18 cellular contexts compared by ENCODE assay signal in the genomic region with DNA sequence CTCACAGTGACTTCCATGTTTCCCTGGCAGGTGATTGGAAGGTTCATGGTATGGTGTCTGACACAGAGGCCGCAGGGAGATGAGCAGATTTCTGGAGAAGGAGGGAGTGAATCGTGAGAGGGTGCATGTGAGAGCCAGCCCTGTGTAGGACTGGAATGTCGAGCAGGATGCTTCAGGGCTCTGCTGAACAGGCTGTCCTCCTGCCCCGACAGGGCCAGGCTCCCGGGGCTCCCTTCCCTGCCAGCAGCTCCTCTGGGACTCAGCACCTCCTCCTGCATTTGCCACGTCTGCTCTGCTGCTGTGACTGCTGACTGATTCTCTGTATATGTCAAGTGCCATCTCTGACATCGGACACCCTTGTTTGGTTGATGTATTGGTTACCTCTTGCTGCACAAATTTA. TPM values are rescaled to one million over a fixed set of nuclear protein-coding genes. Genes with fewer than 3 reads are reported as not detected.
"Had no signal": no experiment of that assay in that cellular context is flagged by ENCODE, and none has a peak within 500 bp of the region (broad histone marks: within the 10 kb centered on the region; RNA-seq: fewer than 3 reads in every experiment).

No MANE protein-coding gene starts in this region.

- DNase-seq: activated CD4-positive, alpha-beta T cell treated with anti-CD3 and anti-CD28 coated beads, Interleukin-2, amount 10 ng/mL, durations not matched to agents 7 days and 5 days; activated CD8-positive, alpha-beta memory T cell treated with anti-CD3 and anti-CD28 coated beads for 24 hours; effector CD8-positive, alpha-beta T cell; heart left ventricle; kidney; left ventricle myocardium superior; naive thymus-derived CD4-positive, alpha-beta T cell; pancreas; sigmoid colon; stimulated activated CD4-positive, alpha-beta T cell treated with anti-CD3 and anti-CD28 coated beads, Interleukin-4, amount 100 ng/mL, for 4 hours; stimulated activated naive CD4-positive, alpha-beta T cell; T-helper 1 cell; T1000 had no signal

- H3K27me3 ChIP-seq: gastroesophageal sphincter, heart left ventricle, pancreas, sigmoid colon had no signal

- H3K27me3 Mint-ChIP-seq: activated CD4-positive, alpha-beta T cell treated with anti-CD3 and anti-CD28 coated beads, Interleukin-2, amount 10 ng/mL, durations not matched to agents 7 days and 5 days; memory B cell had no signal

- H3K9me3 Mint-ChIP-seq: activated CD4-positive, alpha-beta T cell treated with anti-CD3 and anti-CD28 coated beads, Interleukin-2, amount 10 ng/mL, durations not matched to agents 7 days and 5 days; dendritic cell treated with granulocyte-macrophage colony-stimulating factor and Interleukin-4, amounts not matched to agents 40 ng/mL and 50 ng/mL, for 4 days; memory B cell; naive thymus-derived CD4-positive, alpha-beta T cell had no signal

- H3K27ac Mint-ChIP-seq: activated CD4-positive, alpha-beta T cell treated with anti-CD3 and anti-CD28 coated beads, Interleukin-2, amount 10 ng/mL, durations not matched to agents 7 days and 5 days; activated naive CD8-positive, alpha-beta T cell; dendritic cell treated with granulocyte-macrophage colony-stimulating factor and Interleukin-4, amounts not matched to agents 40 ng/mL and 50 ng/mL, for 4 days; memory B cell had no signal

- ATAC-seq: esophagus mucosa; gastroesophageal sphincter; heart left ventricle; left ventricle myocardium superior; naive thymus-derived CD4-positive, alpha-beta T cell; pancreas had no signal

- H3K9me3 ChIP-seq: gastroesophageal sphincter, heart left ventricle, pancreas, sigmoid colon had no signal

- H3K27ac ChIP-seq: gastroesophageal sphincter, heart left ventricle, pancreas, sigmoid colon had no signal

- H3K4me3 Mint-ChIP-seq: activated CD4-positive, alpha-beta T cell treated with anti-CD3 and anti-CD28 coated beads, Interleukin-2, amount 10 ng/mL, durations not matched to agents 7 days and 5 days; activated naive CD8-positive, alpha-beta T cell; dendritic cell treated with granulocyte-macrophage colony-stimulating factor and Interleukin-4, amounts not matched to agents 40 ng/mL and 50 ng/mL, for 4 days; naive thymus-derived CD4-positive, alpha-beta T cell had no signal

RNA-seq across cellular contexts. Expression of gene INHBB, which starts 38.5 kb away (rescaled TPM):
- total RNA-seq: activated CD4-positive, alpha-beta T cell treated with anti-CD3 and anti-CD28 coated beads, Interleukin-2, amount 10 ng/mL, durations not matched to agents 7 days and 5 days; naive thymus-derived CD4-positive, alpha-beta T cell had no signal
